In genomic region chrX:47144626-47145407, GRCh38 we compare ENCODE assay signal across 8 cellular contexts. TPM values are rescaled to one million over a fixed set of nuclear protein-coding genes. Genes with fewer than 3 reads are reported as not detected.
DNase-seq lines count a peak whose midpoint lies in the region; ATAC-seq and TF ChIP-seq lines count a peak whose summit lies in the region.

Gene NDUFB11, minus strand, starts transcription at chrX:47144702. Its CDS starts 23 bp downstream, at chrX:47144679.
Gene RBM10, plus strand, starts transcription at chrX:47145221. Its CDS starts 2,261 bp downstream, at chrX:47147482.

- WGBS in thymus = 0% methylated on average over 55 of the region's 56 CpGs

- peaks cover 13% of the 10 kb centered on the region for H3K36me3 ChIP-seq in thymus (ENCODE audit: control insufficient read depth, insufficient read depth)

- H3K4me3 ChIP-seq in GM12865 (ENCODE audit: low read depth, low read length) = peak within 1 kb of the TSS; percentile 85
- peak within 1 kb of the TSS; percentile 77 for H3K4me3 ChIP-seq in thymus (ENCODE audit: low read length)

- no peaks in the 10 kb centered on the region for H3K9me3 Mint-ChIP-seq in activated naive CD8-positive, alpha-beta T cell (ENCODE audit: low read depth)
- peaks cover 4% of the 10 kb centered on the region for H3K9me3 Mint-ChIP-seq in osteocyte (ENCODE audit: unreplicated experiment)

- ATAC-seq in HG02642 (IDR thresholded peaks at IDR 0.05; ENCODE audit: poor library complexity, unreplicated experiment) = peak; percentile 94

- peak within 1 kb of the TSS; percentile 99 for H3K27ac Mint-ChIP-seq in activated naive CD8-positive, alpha-beta T cell
- H3K27ac Mint-ChIP-seq in osteocyte (ENCODE audit: unreplicated experiment) = peak within 1 kb of the TSS; percentile 98

- peaks cover 28% of the 10 kb centered on the region for H3K4me1 Mint-ChIP-seq in activated naive CD8-positive, alpha-beta T cell (ENCODE audit: low read depth)
- peaks cover 17% of the 10 kb centered on the region for H3K4me1 Mint-ChIP-seq in osteocyte (ENCODE audit: unreplicated experiment)

- TF ChIP-seq CTCF in GM12865 (IDR thresholded peaks at IDR 0.05; ENCODE audit: insufficient read depth, low read depth, low read length, missing control alignments) (peak; percentile 59), osteocyte (IDR thresholded peaks at IDR 0.05) (peak; percentile 68)

- H3K27me3 Mint-ChIP-seq in activated naive CD8-positive, alpha-beta T cell = no peaks in the 10 kb centered on the region
- no peaks in the 10 kb centered on the region for H3K27me3 Mint-ChIP-seq in osteocyte (ENCODE audit: unreplicated experiment)

- H3K9me3 ChIP-seq in thymus (ENCODE audit: control insufficient read depth) = no peaks in the 10 kb centered on the region

- DNase-seq in GM12865 (ENCODE audit: low read depth) (peak; percentile 96), NCI-H1105 (lab: John Stamatoyannopoulos, UW) (peak; percentile 87), SKM-1 treated with dmso at 0.1 percent for 144 hours (lab: John Stamatoyannopoulos, UW; ENCODE audit: unreplicated experiment) (peak; percentile 85), glomerular visceral epithelial cell (ENCODE audit: extremely low spot score) (peak; percentile 93), osteocyte (ENCODE audit: extremely low spot score, unreplicated experiment) (peak; percentile 98)

- no peaks in the 10 kb centered on the region for H3K27me3 ChIP-seq in thymus (ENCODE audit: control insufficient read depth, insufficient read depth)

- H3K36me3 Mint-ChIP-seq in activated naive CD8-positive, alpha-beta T cell = peaks cover 2% of the 10 kb centered on the region
- peaks cover 7% of the 10 kb centered on the region for H3K36me3 Mint-ChIP-seq in osteocyte (ENCODE audit: unreplicated experiment)

- H3K4me3 Mint-ChIP-seq in activated naive CD8-positive, alpha-beta T cell = peak within 1 kb of the TSS; percentile 97
- peak within 1 kb of the TSS; percentile 96 for H3K4me3 Mint-ChIP-seq in osteocyte (ENCODE audit: unreplicated experiment)

- H3K27ac ChIP-seq in thymus (ENCODE audit: low read depth) = peak within 1 kb of the TSS; percentile 95

- peaks cover 2% of the 10 kb centered on the region for H3K4me1 ChIP-seq in thymus (ENCODE audit: control insufficient read depth, insufficient read depth, low read length)

RNA-seq across cellular contexts. Expression of gene NDUFB11, which starts in this region (rescaled TPM):
- 79.8 and 83.6 TPM in 2 replicates for total RNA-seq in osteocyte
- 59.2 TPM for polyA plus RNA-seq in thymus

RNA-seq across cellular contexts. Expression of gene RBM10, which starts in this region (rescaled TPM):
- 36.9 and 37.6 TPM in 2 replicates for total RNA-seq in osteocyte
- 31.9 TPM for polyA plus RNA-seq in thymus

Comparison
In these comparisons a context has a peak if more than half of its experiments do, and no peak if none do; other contexts are left out.
1. Peak in every context shown above with its lines: DNase-seq, ATAC-seq, H3K4me3 ChIP-seq and H3K27ac ChIP-seq.